Comparison of ENCODE assay signal across 37 cellular contexts in genomic region chr6:39007575-39007974, GRCh38. TPM values are rescaled to one million over a fixed set of nuclear protein-coding genes. Genes with fewer than 3 reads are reported as not detected.
"Had no signal": no experiment of that assay in that cellular context is flagged by ENCODE, and none has a peak within 500 bp of the region (broad histone marks: within the 10 kb centered on the region; RNA-seq: fewer than 3 reads in every experiment).

No MANE protein-coding gene starts in this region.

- H3K36me3 Mint-ChIP-seq: mesothelial cell of epicardium; naive B cell; natural killer cell treated with Interleukin-12 subunit alpha and Interleukin-12 subunit beta and Interleukin-15 and Interleukin-18, amount 100 ng/mL, for 72 hours; stimulated activated memory B cell treated with anti-CD40 and anti-IgM and Interleukin-4, amounts not matched to agents 10 μg/mL and 1 μg/mL and 100 μg/mL, for 72 hours had no signal

- H3K4me3 ChIP-seq: colonic mucosa, esophagus squamous epithelium, heart right ventricle, lung, mucosa of descending colon, prostate gland, right atrium auricular region, smooth muscle cell, testis, tibial artery, upper lobe of left lung had no signal

- H3K27ac Mint-ChIP-seq: dendritic cell treated with granulocyte-macrophage colony-stimulating factor and Interleukin-4, amounts not matched to agents 40 ng/mL and 50 ng/mL, for 4 days; mesothelial cell of epicardium; naive B cell; natural killer cell treated with Interleukin-12 subunit alpha and Interleukin-12 subunit beta and Interleukin-15 and Interleukin-18, amount 100 ng/mL, for 72 hours; stimulated activated memory B cell treated with anti-CD40 and anti-IgM and Interleukin-4, amounts not matched to agents 10 μg/mL and 1 μg/mL and 100 μg/mL, for 72 hours had no signal

- H3K9me3 Mint-ChIP-seq: dendritic cell treated with granulocyte-macrophage colony-stimulating factor and Interleukin-4, amounts not matched to agents 40 ng/mL and 50 ng/mL, for 4 days; endodermal cell; natural killer cell treated with Interleukin-12 subunit alpha and Interleukin-12 subunit beta and Interleukin-15 and Interleukin-18, amount 100 ng/mL, for 72 hours; neural crest cell; stimulated activated memory B cell treated with anti-CD40 and anti-IgM and Interleukin-4, amounts not matched to agents 10 μg/mL and 1 μg/mL and 100 μg/mL, for 72 hours had no signal

- H3K36me3 ChIP-seq: colonic mucosa, esophagus squamous epithelium, heart right ventricle, neutrophil, prostate gland, right atrium auricular region, tibial artery, upper lobe of left lung had no signal

- H3K4me3 Mint-ChIP-seq: dendritic cell treated with granulocyte-macrophage colony-stimulating factor and Interleukin-4, amounts not matched to agents 40 ng/mL and 50 ng/mL, for 4 days; endodermal cell; mesothelial cell of epicardium; naive B cell; natural killer cell treated with Interleukin-12 subunit alpha and Interleukin-12 subunit beta and Interleukin-15 and Interleukin-18, amount 100 ng/mL, for 72 hours; neural crest cell; stimulated activated memory B cell treated with anti-CD40 and anti-IgM and Interleukin-4, amounts not matched to agents 10 μg/mL and 1 μg/mL and 100 μg/mL, for 72 hours had no signal

- H3K27ac ChIP-seq: colonic mucosa, esophagus squamous epithelium, heart right ventricle, neutrophil, parathyroid adenoma, prostate gland, right atrium auricular region, testis, tibial artery, upper lobe of left lung had no signal

- DNase-seq: colonic mucosa; effector CD8-positive, alpha-beta T cell; endodermal cell; esophagus squamous epithelium; foreskin melanocyte; glutamatergic neuron; heart right ventricle; hippocampal formation; islet precursor cell; kidney glomerular epithelial cell; mesenchymal stem cell; mucosa of descending colon; naive B cell; stimulated activated CD4-positive, alpha-beta T cell treated with anti-CD3 and anti-CD28 coated beads, Interleukin-2, amount 100 ng/mL, for 24 hours; stimulated activated CD4-positive, alpha-beta T cell treated with anti-CD3 and anti-CD28 coated beads, Interleukin-4, amount 100 ng/mL, for 4 hours; stimulated activated naive CD8-positive, alpha-beta T cell treated with anti-CD3 and anti-CD28 coated beads, Interleukin-15, Interleukin-2, amounts not matched to agents 100 U/mL and 50 U/mL, for 24 hours; substantia nigra; testis; tibial artery; upper lobe of left lung had no signal

- H3K9ac ChIP-seq: parathyroid adenoma had no signal

- ATAC-seq: heart right ventricle; mucosa of descending colon; natural killer cell treated with Interleukin-12 subunit alpha and Interleukin-12 subunit beta and Interleukin-15 and Interleukin-18, amount 100 ng/mL, for 72 hours; sciatic nerve; stimulated activated memory B cell treated with anti-CD40 and anti-IgM and Interleukin-4, amounts not matched to agents 10 μg/mL and 1 μg/mL and 100 μg/mL, for 72 hours; stimulated activated naive CD8-positive, alpha-beta T cell treated with anti-CD3 and anti-CD28 coated beads, Interleukin-15, Interleukin-2, amounts not matched to agents 100 U/mL and 50 U/mL, for 24 hours had no signal

- H3K4me1 ChIP-seq: colonic mucosa, esophagus squamous epithelium, heart right ventricle, parathyroid adenoma, prostate gland, right atrium auricular region, testis, tibial artery, upper lobe of left lung had no signal

- H3K4me1 Mint-ChIP-seq: mesothelial cell of epicardium; naive B cell; neural crest cell; stimulated activated memory B cell treated with anti-CD40 and anti-IgM and Interleukin-4, amounts not matched to agents 10 μg/mL and 1 μg/mL and 100 μg/mL, for 72 hours had no signal

- H2AFZ ChIP-seq: parathyroid adenoma had no signal

- H3K79me2 ChIP-seq: parathyroid adenoma had no signal

- H3K27me3 ChIP-seq: colonic mucosa, right atrium auricular region, testis, tibial artery, upper lobe of left lung had no signal

- H3K9me3 ChIP-seq: colonic mucosa, esophagus squamous epithelium, mucosa of descending colon, neutrophil, prostate gland, right atrium auricular region, testis, tibial artery, upper lobe of left lung had no signal

- H3K4me2 ChIP-seq: smooth muscle cell had no signal

RNA-seq across cellular contexts. Expression of gene GLP1R, which starts 41.0 kb away (rescaled TPM):
- total RNA-seq: chondrocyte; colonic mucosa; endothelial cell of umbilical vein; epithelial cell of proximal tubule; liver; mesothelial cell of epicardium; natural killer cell treated with Interleukin-12 subunit alpha and Interleukin-12 subunit beta and Interleukin-15 and Interleukin-18, amount 100 ng/mL, for 72 hours; omental fat pad; smooth muscle cell had no signal
- polyA plus RNA-seq: endothelial cell of umbilical vein, liver, smooth muscle cell had no signal
